Comparison of ENCODE assay signal across 15 cellular contexts in the genomic region with DNA sequence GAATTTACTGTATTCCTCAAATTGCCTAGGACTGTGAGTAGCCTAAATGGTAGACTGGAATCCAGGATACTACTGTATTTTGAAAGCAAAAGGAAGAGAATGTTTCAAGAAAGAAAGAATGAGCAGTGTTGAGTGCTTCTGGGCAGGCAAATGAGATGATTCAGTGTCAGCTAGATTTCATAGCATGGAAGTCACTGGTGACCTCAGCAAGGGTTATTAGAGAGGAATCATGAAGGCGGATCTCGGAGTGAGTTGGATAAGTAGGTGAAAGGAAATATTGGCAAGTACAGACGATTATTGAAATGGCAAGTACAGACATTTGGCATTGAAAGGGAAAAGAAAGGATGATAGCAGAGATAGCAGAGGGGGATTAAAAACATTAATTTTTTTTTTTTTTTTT. TPM values are rescaled to one million over a fixed set of nuclear protein-coding genes. Genes with fewer than 3 reads are reported as not detected.
DNase-seq lines count a peak whose midpoint lies in the region; ATAC-seq, FAIRE-seq and TF ChIP-seq lines count a peak whose summit lies in the region.
"Had no signal": no experiment of that assay in that cellular context is flagged by ENCODE, and none has a peak within 500 bp of the region (broad histone marks: within the 10 kb centered on the region; RNA-seq: fewer than 3 reads in every experiment).

No MANE protein-coding gene starts in this region.

- DNase-seq in GM12891 (ENCODE audit: insufficient read length, low spot score) = no peak
- DNase-seq in RWPE2 (ENCODE audit: low spot score) = no peak
- peak; percentile 69 for DNase-seq in fibroblast of gingiva (ENCODE audit: low read depth)
- DNase-seq in stromal cell of bone marrow (ENCODE audit: low read depth) = peak; percentile 73
- no peak for DNase-seq in NCI-H1930 (lab: John Stamatoyannopoulos, UW)
- no peak for DNase-seq in NCI-H510A (lab: John Stamatoyannopoulos, UW)
- DNase-seq: activated naive CD4-positive, alpha-beta T cell; GDM1; left ventricle myocardium superior; NCI-H526 had no signal

- TF ChIP-seq POLR2A in GM12891 (IDR thresholded peaks at IDR 0.05; ENCODE audit: low read depth, low read length) = no peak

- no peaks in the 10 kb centered on the region for H3K27me3 ChIP-seq in RWPE2 (ENCODE audit: insufficient read depth, poor library complexity, severe bottlenecking)
- H3K27me3 ChIP-seq: tibial nerve had no signal

- H3K9me3 ChIP-seq in RWPE2 (ENCODE audit: severe bottlenecking) = no peaks in the 10 kb centered on the region

- no peak for TF ChIP-seq CTCF in RWPE2 (IDR thresholded peaks at IDR 0.05; ENCODE audit: poor library complexity, severe bottlenecking)

- FAIRE-seq in GM12891 (lab: Jason Lieb, UNC) = peak; percentile 13
- FAIRE-seq: endometrium, GM18507, GM19239 had no signal

- H3K4me1 ChIP-seq in RWPE2 (ENCODE audit: insufficient read depth, poor library complexity, severe bottlenecking) = peaks cover 26% of the 10 kb centered on the region

- peak overlapping the region; percentile 21 for H3K27ac ChIP-seq in RWPE2 (ENCODE audit: poor library complexity, severe bottlenecking)
- H3K27ac ChIP-seq: tibial nerve had no signal

- ATAC-seq in RWPE2 (ENCODE audit: low read depth) (peak; percentile 60), HG03095 (IDR thresholded peaks at IDR 0.05; ENCODE audit: unreplicated experiment) (no peak)
- ATAC-seq: left ventricle myocardium superior had no signal

- no peak overlapping the region for H3K4me3 ChIP-seq in RWPE2 (ENCODE audit: severe bottlenecking)
- H3K4me3 ChIP-seq: tibial nerve had no signal

- 0 out of 2 replicates have a peak, but pooled peaks cover 4% of the 10 kb centered on the region for H3K36me3 ChIP-seq in RWPE2 (ENCODE audit: low read depth)
- H3K36me3 ChIP-seq: tibial nerve had no signal

TF ChIP-seq in GM12891, 5 proteins besides CTCF, POLR2A, EP300 and RAD21:
- no peak for TF ChIP-seq TAF1 (IDR thresholded peaks at IDR 0.05; ENCODE audit: low read depth, low read length)
- TF ChIP-seq PAX5 (IDR thresholded peaks at IDR 0.05; ENCODE audit: insufficient read depth, low read length, severe bottlenecking) = no peak
- TF ChIP-seq POU2F2 (IDR thresholded peaks at IDR 0.05; ENCODE audit: low read depth, low read length) = no peak
- TF ChIP-seq POLR2AphosphoS5 (IDR thresholded peaks at IDR 0.05; ENCODE audit: low read depth, low read length) = no peak
- no peak for TF ChIP-seq SPI1 (IDR thresholded peaks at IDR 0.05; ENCODE audit: low read depth, low read length)

RNA-seq across cellular contexts. Expression of a gene that starts 27.1 kb away (rescaled TPM):
- polyA plus RNA-seq in GM12891 (2012; ENCODE audit: low read depth, missing spikeins) = 39.9 TPM

Comparison
In these comparisons a context has a peak if more than half of its experiments do, and no peak if none do; other contexts are left out.
1. DNase-seq: peak in fibroblast of gingiva (single experiment) and stromal cell of bone marrow (single experiment); none in GM12891 (single experiment), RWPE2 (single experiment), NCI-H1930 (0 of 2) and NCI-H510A (single experiment).